8 cellular contexts compared by ENCODE assay signal in genomic region chr19:45074744-45075143, GRCh38. TPM values are rescaled to one million over a fixed set of nuclear protein-coding genes. Genes with fewer than 3 reads are reported as not detected.
A peak's percentile ranks its signal among the peaks of the same experiment; 100 is the strongest.
DNase-seq lines count a peak whose midpoint lies in the region; ATAC-seq and TF ChIP-seq lines count a peak whose summit lies in the region.

No MANE protein-coding gene starts in this region.

- ATAC-seq in WTC11 (no peak), GM18909 (IDR thresholded peaks at IDR 0.05; ENCODE audit: poor library complexity, unreplicated experiment) (no peak), GM19395 (IDR thresholded peaks at IDR 0.05; ENCODE audit: unreplicated experiment) (no peak), GM18907 (IDR thresholded peaks at IDR 0.05; ENCODE audit: unreplicated experiment) (no peak)

- WGBS in suprapubic skin = 77% methylated on average over 5 of the region's 7 CpGs

- no peak for TF ChIP-seq CTCF in WTC11 (IDR thresholded peaks at IDR 0.05)
- TF ChIP-seq CTCF in suprapubic skin (IDR thresholded peaks at IDR 0.05) = no peak

- POLR2A ChIA-PET in WTC11 (lab: Charles Lee) = interaction anchor here (0.8 to 3.0 kb wide), 5 partner anchors 15 to 321 kb away, joined by 3 to 19 read pairs (median 3); partner anchors contain the start of gene PPP1R37

- no peak for DNase-seq in activated CD4-positive, alpha-beta T cell treated with anti-CD3 and anti-CD28 coated beads, Interleukin-2, amount 10 ng/mL, durations not matched to agents 24 days and 14 days
- DNase-seq in activated CD4-positive, alpha-beta T cell treated with anti-CD3 and anti-CD28 coated beads for 4 hours = no peak
- peak; percentile 25 for DNase-seq in WTC11 (ENCODE audit: low spot score)
- DNase-seq in suprapubic skin (ENCODE audit: low spot score in 2 of 2) = no peak

- CTCF ChIA-PET in WTC11 (lab: Charles Lee) = interaction anchor here (0.7 to 2.5 kb wide), 10 partner anchors 15 to 172 kb away, joined by 3 to 24 read pairs (median 6); partner anchors contain the start of genes BLOC1S3 and TRAPPC6A

- no peaks in the 10 kb centered on the region for H3K9me3 Mint-ChIP-seq in activated CD4-positive, alpha-beta T cell treated with anti-CD3 and anti-CD28 coated beads, Interleukin-2, amount 10 ng/mL, durations not matched to agents 24 days and 14 days
- no peaks in the 10 kb centered on the region for H3K9me3 Mint-ChIP-seq in WTC11

- peaks cover 15% of the 10 kb centered on the region for H3K36me3 Mint-ChIP-seq in activated CD4-positive, alpha-beta T cell treated with anti-CD3 and anti-CD28 coated beads, Interleukin-2, amount 10 ng/mL, durations not matched to agents 24 days and 14 days (ENCODE audit: low read depth)
- H3K36me3 Mint-ChIP-seq in WTC11 = peaks cover 13% of the 10 kb centered on the region; the same call in 1 of the 2 replicates

- TF ChIP-seq POLR2A in suprapubic skin (IDR thresholded peaks at IDR 0.05) = no peak

- intact Hi-C loops in activated CD4-positive, alpha-beta T cell treated with anti-CD3 and anti-CD28 coated beads, Interleukin-2, amount 10 ng/mL, durations not matched to agents 24 days and 14 days (cut with micrococcal nuclease) = loop anchor here (5.0 kb wide), 2 partner anchors 72 to 1307 kb away; partner anchors contain the start of gene RELB

- H3K27ac Mint-ChIP-seq in activated CD4-positive, alpha-beta T cell treated with anti-CD3 and anti-CD28 coated beads, Interleukin-2, amount 10 ng/mL, durations not matched to agents 24 days and 14 days = peak overlapping the region; percentile 49
- H3K27ac Mint-ChIP-seq in WTC11 = peak overlapping the region; percentile 54

- no peaks in the 10 kb centered on the region for H3K27me3 Mint-ChIP-seq in activated CD4-positive, alpha-beta T cell treated with anti-CD3 and anti-CD28 coated beads, Interleukin-2, amount 10 ng/mL, durations not matched to agents 24 days and 14 days
- no peaks in the 10 kb centered on the region for H3K27me3 Mint-ChIP-seq in WTC11 (ENCODE audit: low read depth)

- H3K4me1 Mint-ChIP-seq in activated CD4-positive, alpha-beta T cell treated with anti-CD3 and anti-CD28 coated beads, Interleukin-2, amount 10 ng/mL, durations not matched to agents 24 days and 14 days = peaks cover 16% of the 10 kb centered on the region
- peaks cover 28% of the 10 kb centered on the region for H3K4me1 Mint-ChIP-seq in WTC11

- no peaks in the 10 kb centered on the region for H3K27me3 ChIP-seq in iPS-15b (ENCODE audit: control insufficient read depth, insufficient read depth, low read length)
- H3K27me3 ChIP-seq in suprapubic skin = no peaks in the 10 kb centered on the region

- no peak for TF ChIP-seq EP300 in suprapubic skin (IDR thresholded peaks at IDR 0.05)

- peak overlapping the region; percentile 86 for H3K4me3 Mint-ChIP-seq in activated CD4-positive, alpha-beta T cell treated with anti-CD3 and anti-CD28 coated beads, Interleukin-2, amount 10 ng/mL, durations not matched to agents 24 days and 14 days
- H3K4me3 Mint-ChIP-seq in WTC11 = peak overlapping the region; percentile 80

- H3K4me1 ChIP-seq in iPS-15b (ENCODE audit: control insufficient read depth, insufficient read depth, low read length) (peaks cover 20% of the 10 kb centered on the region), suprapubic skin (peaks cover 62% of the 10 kb centered on the region)

- peak overlapping the region; percentile 88 for H3K4me3 ChIP-seq in iPS-15b (ENCODE audit: low read depth, low read length)
- H3K4me3 ChIP-seq in suprapubic skin = peak overlapping the region; percentile 68

- H3K36me3 ChIP-seq in iPS-15b (ENCODE audit: control insufficient read depth, insufficient read depth, low read length) = peaks cover 27% of the 10 kb centered on the region
- H3K36me3 ChIP-seq in suprapubic skin = peaks cover 28% of the 10 kb centered on the region

- peak overlapping the region; percentile 83 for H3K27ac ChIP-seq in suprapubic skin

- H3K9me3 ChIP-seq in iPS-15b (ENCODE audit: control insufficient read depth, insufficient read depth, low read length) (no peaks in the 10 kb centered on the region), suprapubic skin (no peaks in the 10 kb centered on the region)

- H3K9ac ChIP-seq in iPS-15b (ENCODE audit: low read depth, low read length) = peak overlapping the region; percentile 47

TF ChIP-seq in WTC11, 78 proteins besides CTCF, POLR2A, EP300 and RAD21 (continues in another document):
- TF ChIP-seq SP1 (CRISPR knock-in tag; conservative IDR thresholded peaks at IDR 0.05) = no peak
- TF ChIP-seq SOX15 (CRISPR knock-in tag; IDR thresholded peaks at IDR 0.05) = no peak
- no peak for TF ChIP-seq FOXP4 (CRISPR knock-in tag; IDR thresholded peaks at IDR 0.05)
- TF ChIP-seq STAT6 (CRISPR knock-in tag; conservative IDR thresholded peaks at IDR 0.05; ENCODE audit: low read depth) = no peak
- TF ChIP-seq ZBTB21 (CRISPR knock-in tag; IDR thresholded peaks at IDR 0.05; ENCODE audit: borderline replicate concordance) = no peak
- no peak for TF ChIP-seq ZNF232 (CRISPR knock-in tag; IDR thresholded peaks at IDR 0.05)
- TF ChIP-seq OVOL2 (CRISPR knock-in tag; IDR thresholded peaks at IDR 0.05; ENCODE audit: borderline replicate concordance) = no peak
- no peak for TF ChIP-seq MXD4 (CRISPR knock-in tag; IDR thresholded peaks at IDR 0.05; ENCODE audit: borderline replicate concordance)
- no peak for TF ChIP-seq ZNF671 (CRISPR knock-in tag; IDR thresholded peaks at IDR 0.05)
- no peak for TF ChIP-seq GABPB1 (CRISPR knock-in tag; IDR thresholded peaks at IDR 0.05)
- TF ChIP-seq ZNF396 (CRISPR knock-in tag; IDR thresholded peaks at IDR 0.05; ENCODE audit: borderline replicate concordance) = no peak
- no peak for TF ChIP-seq GRHL2 (CRISPR knock-in tag; IDR thresholded peaks at IDR 0.05; ENCODE audit: insufficient replicate concordance, severe bottlenecking)
- TF ChIP-seq CREB1 (CRISPR knock-in tag; IDR thresholded peaks at IDR 0.05) = no peak
- TF ChIP-seq ZNF416 (CRISPR knock-in tag; IDR thresholded peaks at IDR 0.05) = no peak

RNA-seq across cellular contexts. Expression of gene ZNF296, which starts 1.5 kb away (rescaled TPM):
- 4.7 and 5.3 TPM in 2 replicates for total RNA-seq in activated CD4-positive, alpha-beta T cell treated with anti-CD3 and anti-CD28 coated beads, Interleukin-2, amount 10 ng/mL, durations not matched to agents 24 days and 14 days
- 13.4 to 14.8 TPM (median 13.8 TPM) in 3 replicates for total RNA-seq in WTC11 (2021)
- total RNA-seq in suprapubic skin = 1 to 10 TPM; 4.3 to 5.8 (median 4.9) TPM

RNA-seq across cellular contexts. Expression of gene GEMIN7, which starts 4.3 kb away (rescaled TPM):
- total RNA-seq in activated CD4-positive, alpha-beta T cell treated with anti-CD3 and anti-CD28 coated beads, Interleukin-2, amount 10 ng/mL, durations not matched to agents 24 days and 14 days = 51.5 and 54.3 TPM in 2 replicates
- 55.0 to 60.3 TPM (median 55.3 TPM) in 3 replicates for total RNA-seq in WTC11 (2021)
- total RNA-seq in suprapubic skin = 10 to 100 TPM; 18.8 to 29.8 (median 20.5) TPM

RNA-seq across cellular contexts. Expression of gene PPP1R37, which starts 18.2 kb away (rescaled TPM):
- total RNA-seq in activated CD4-positive, alpha-beta T cell treated with anti-CD3 and anti-CD28 coated beads, Interleukin-2, amount 10 ng/mL, durations not matched to agents 24 days and 14 days = 20.3 and 21.8 TPM in 2 replicates
- total RNA-seq in WTC11 (2021) (34.5 to 35.9 TPM (median 35.4 TPM) in 3 replicates), suprapubic skin (10 to 100 TPM; 24.6 to 43.1 (median 33.5) TPM)

RNA-seq across cellular contexts. Expression of gene CLASRP, which starts 35.9 kb away (rescaled TPM):
- total RNA-seq in activated CD4-positive, alpha-beta T cell treated with anti-CD3 and anti-CD28 coated beads, Interleukin-2, amount 10 ng/mL, durations not matched to agents 24 days and 14 days = 107 and 111 TPM in 2 replicates
- 85.0 to 88.9 TPM (median 88.0 TPM) in 3 replicates for total RNA-seq in WTC11 (2021)
- total RNA-seq in suprapubic skin = 100 to 1,000 TPM in 1 of 4 donors, 10 to 100 TPM in 3; 55.3 to 135 (median 84.3) TPM
